9 cellular contexts compared by ENCODE assay signal in genomic region chr2:120734930-120735611, GRCh38. TPM values are rescaled to one million over a fixed set of nuclear protein-coding genes. Genes with fewer than 3 reads are reported as not detected.
DNase-seq lines count a peak whose midpoint lies in the region; ATAC-seq and TF ChIP-seq lines count a peak whose summit lies in the region.
"Had no signal": no experiment of that assay in that cellular context is flagged by ENCODE, and none has a peak within 500 bp of the region (broad histone marks: within the 10 kb centered on the region; RNA-seq: fewer than 3 reads in every experiment).

No MANE protein-coding gene starts in this region.

- H3K9ac ChIP-seq in PC-3 (ENCODE audit: low read length) (peak overlapping the region; percentile 70; the same call in 1 of the 2 replicates), trophoblast cell (ENCODE audit: low read length) (no peak overlapping the region)

- DNase-seq in BE2C, result no peak
- no peak for DNase-seq in PC-3
- DNase-seq in fibroblast of villous mesenchyme (ENCODE audit: low read depth), result peak; percentile 41
- no peak for DNase-seq in trophoblast cell
- no peak for DNase-seq in SIG-M5 (lab: John Stamatoyannopoulos, UW)
- DNase-seq in mucosa of gallbladder (ENCODE audit: low spot score), result no peak

- H3K4me1 ChIP-seq in BE2C (no peaks in the 10 kb centered on the region), PC-3 (ENCODE audit: insufficient read depth, low read length) (peaks cover 22% of the 10 kb centered on the region), trophoblast cell (ENCODE audit: control insufficient read depth in 1 of 2, insufficient read depth in 2 of 2, low read length in 2 of 2) (peaks cover 8 to 22% of the 10 kb centered on the region in 2 experiments)

- H2BK120ac ChIP-seq in trophoblast cell (ENCODE audit: insufficient read depth, low read length, poor library complexity), result no peak overlapping the region

- ATAC-seq in PC-3 (no peak), HG02938 (IDR thresholded peaks at IDR 0.05; ENCODE audit: unreplicated experiment) (no peak), HG03175 (IDR thresholded peaks at IDR 0.05; ENCODE audit: unreplicated experiment) (no peak)

- no peak overlapping the region for H2BK5ac ChIP-seq in trophoblast cell (ENCODE audit: low read depth, low read length, poor library complexity)

- H3K9me2 ChIP-seq in PC-3 (replicated peaks; ENCODE audit: low read length), result no peaks in the 10 kb centered on the region

- intact Hi-C loops in PC-3 (cut with micrococcal nuclease), result loop anchor here (1.0 to 5.0 kb wide), 4 partner anchors 38 to 336 kb away; no protein-coding TSS in a partner anchor

- TF ChIP-seq CTCF in BE2C (IDR thresholded peaks at IDR 0.05; ENCODE audit: low read depth, low read length), result no peak
- no peak for TF ChIP-seq CTCF in PC-3 (conservative IDR thresholded peaks at IDR 0.05; ENCODE audit: low read depth, low read length)
- TF ChIP-seq CTCF in fibroblast of villous mesenchyme (IDR thresholded peaks at IDR 0.05; ENCODE audit: insufficient read depth, low read depth, low read length), result no peak

- H3K23ac ChIP-seq in trophoblast cell (ENCODE audit: low read length), result no peak overlapping the region

- H2AFZ ChIP-seq in PC-3 (ENCODE audit: low read length) (peak overlapping the region; percentile 98; the same call in 1 of the 2 replicates), trophoblast cell (ENCODE audit: insufficient read depth, low read length, poor library complexity) (no peak overlapping the region)

- H2AK5ac ChIP-seq in trophoblast cell (ENCODE audit: low read length), result no peak overlapping the region

- H3K4ac ChIP-seq in trophoblast cell (ENCODE audit: low read depth, low read length), result no peak overlapping the region

- H4K91ac ChIP-seq in trophoblast cell (ENCODE audit: low read depth, low read length), result no peak overlapping the region

- H3K9me3 ChIP-seq in BE2C (no peaks in the 10 kb centered on the region), PC-3 (ENCODE audit: low read length) (no peaks in the 10 kb centered on the region), trophoblast cell (ENCODE audit: insufficient read depth, low read depth, low read length) (no peaks in the 10 kb centered on the region)

- no peak overlapping the region for H3K18ac ChIP-seq in trophoblast cell (ENCODE audit: low read length)

- H4K20me1 ChIP-seq in PC-3 (ENCODE audit: low read length), result no peaks in the 10 kb centered on the region

- peaks cover 7% of the 10 kb centered on the region for H3K79me1 ChIP-seq in trophoblast cell (ENCODE audit: low read length)

- BruUV-seq in PC-3 (replicated peaks; lab: Mats Ljungman, UMichigan), result no TSS peak

- no peak overlapping the region for H4K12ac ChIP-seq in trophoblast cell (ENCODE audit: low read depth, low read length)

- no peak overlapping the region for H3K14ac ChIP-seq in trophoblast cell (ENCODE audit: low read length)

- POLR2A ChIA-PET in PC-3 (lab: Charles Lee; ENCODE audit: unreplicated experiment), result no interaction called here

- no peak overlapping the region for H2BK12ac ChIP-seq in trophoblast cell (ENCODE audit: low read length)

- H4K8ac ChIP-seq in trophoblast cell (ENCODE audit: low read depth, low read length), result no peak overlapping the region

- H3K79me2 ChIP-seq in PC-3 (ENCODE audit: low read length), result peaks cover 21% of the 10 kb centered on the region
- H3K79me2 ChIP-seq in trophoblast cell (ENCODE audit: control insufficient read depth, insufficient read depth, low read length, poor library complexity), result peaks cover 3% of the 10 kb centered on the region

- no peaks in the 10 kb centered on the region for H3F3A ChIP-seq in PC-3 (ENCODE audit: low read length, unreplicated experiment)

- H3K4me2 ChIP-seq in PC-3 (ENCODE audit: low read length), result peak overlapping the region; percentile 92
- peak overlapping the region; percentile 95 for H3K4me2 ChIP-seq in trophoblast cell (ENCODE audit: low read length)

- no peak overlapping the region for H3K27ac ChIP-seq in PC-3 (ENCODE audit: low read length)
- H3K27ac ChIP-seq in trophoblast cell (ENCODE audit: low read depth, low read length), result no peak overlapping the region
- H3K27ac ChIP-seq: epithelial cell of prostate had no signal

- no CpG with 5 or more reads among the region's 36 CpGs for WGBS in trophoblast cell (ENCODE audit: extremely low coverage, insufficient coverage, insufficient read length)

- CTCF ChIA-PET in PC-3 (lab: Charles Lee), result interaction anchor here (0.5 kb wide), 1 partner anchor 336 kb away, joined by 4 read pairs; no protein-coding TSS in a partner anchor

- H3K27me3 ChIP-seq in BE2C, result no peaks in the 10 kb centered on the region
- no peaks in the 10 kb centered on the region for H3K27me3 ChIP-seq in PC-3 (ENCODE audit: low read length)
- peaks cover 19% of the 10 kb centered on the region for H3K27me3 ChIP-seq in trophoblast cell (ENCODE audit: insufficient read depth, low read length)

- no peaks in the 10 kb centered on the region for H3K36me3 ChIP-seq in BE2C
- H3K36me3 ChIP-seq in PC-3 (ENCODE audit: low read depth, low read length), result no peaks in the 10 kb centered on the region
- no peaks in the 10 kb centered on the region for H3K36me3 ChIP-seq in trophoblast cell (ENCODE audit: control insufficient read depth in 1 of 2, insufficient read depth in 2 of 2, low read length in 2 of 2)

- H3K4me3 ChIP-seq in BE2C (ENCODE audit: low read depth, low read length) (peak overlapping the region; percentile 67), PC-3 (ENCODE audit: low read length) (peak overlapping the region; percentile 79), fibroblast of villous mesenchyme (ENCODE audit: low read depth, low read length) (peak overlapping the region; percentile 88), trophoblast cell (ENCODE audit: low read depth, low read length) (no peak overlapping the region)

RNA-seq across cellular contexts. Expression of gene GLI2, which starts 0.6 kb away (rescaled TPM):
- polyA plus RNA-seq in BE2C (2012; ENCODE audit: insufficient read depth, insufficient read length, low read depth), result 10.3 TPM
- total RNA-seq in PC-3 (2014; rRNA removed) (4.0 and 30.3 TPM in 2 replicates), fibroblast of villous mesenchyme (22.5 and 28.3 TPM in 2 replicates), mucosa of gallbladder (9.2 TPM)
- 2.7 and 3.4 TPM in 2 replicates for polyA plus RNA-seq in trophoblast cell (2013)
